In genomic region chr17:19621697-19622096, GRCh38 we compare ENCODE assay signal across 6 cellular contexts.
"Had no signal": no experiment of that assay in that cellular context is flagged by ENCODE, and none has a peak within 500 bp of the region (broad histone marks: within the 10 kb centered on the region; RNA-seq: fewer than 3 reads in every experiment).

No MANE protein-coding gene starts in this region.

- DNase-seq: IMR-90, KBM-7, KG1 had no signal

- H3K4me3 ChIP-seq: K562 had no signal

- H3K27ac ChIP-seq: HL-60, KMS-11 had no signal
